ENCODE assay signal across 8 cellular contexts in the genomic region with DNA sequence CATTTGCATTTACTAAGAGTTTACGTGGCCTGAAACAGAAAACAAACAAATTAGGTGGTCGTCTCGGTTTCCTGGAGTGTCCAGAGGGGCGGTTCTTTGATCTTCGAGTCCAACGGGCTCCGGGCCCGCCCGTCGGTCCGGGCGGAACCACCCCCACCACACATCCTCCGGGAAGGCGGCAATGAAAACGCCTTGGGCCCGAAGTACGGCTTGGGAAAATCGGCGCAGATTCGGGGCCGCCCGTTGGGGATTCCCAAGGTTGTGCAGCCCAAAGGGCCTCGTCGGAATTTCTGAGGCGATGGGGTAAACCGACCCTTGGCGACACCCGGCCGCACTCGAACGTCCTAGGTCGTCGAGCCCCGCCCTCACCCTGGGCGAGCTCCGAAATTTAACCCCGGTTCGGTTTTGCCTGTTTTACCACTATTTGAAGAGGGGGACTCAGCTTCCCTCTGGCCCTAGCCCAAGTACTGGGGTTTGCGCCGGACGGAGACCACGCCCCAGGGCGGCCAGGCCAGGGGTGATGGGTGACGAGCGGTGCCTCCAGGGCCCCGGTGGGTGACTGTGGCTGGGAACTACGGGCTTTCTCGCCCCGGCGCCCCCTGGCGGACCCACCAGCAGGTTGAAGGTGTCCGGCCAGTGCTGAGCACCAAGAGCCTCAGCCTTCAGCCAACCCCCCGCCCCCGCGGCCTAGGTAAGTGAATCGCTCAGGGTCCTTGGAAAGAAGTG. TPM values are rescaled to one million over a fixed set of nuclear protein-coding genes. Genes with fewer than 3 reads are reported as not detected.
DNase-seq lines count a peak whose midpoint lies in the region; ATAC-seq and TF ChIP-seq lines count a peak whose summit lies in the region.

No MANE protein-coding gene starts in this region.

- TF ChIP-seq CTCF in GM06990 (IDR thresholded peaks at IDR 0.05; ENCODE audit: insufficient read depth, low read length, poor library complexity, severe bottlenecking) = peak; percentile 97
- peak; percentile 85 for TF ChIP-seq CTCF in MM.1S (IDR thresholded peaks at IDR 0.05; ENCODE audit: low read length)
- peak; percentile 76 for TF ChIP-seq CTCF in fibroblast of villous mesenchyme (IDR thresholded peaks at IDR 0.05; ENCODE audit: insufficient read depth, low read depth, low read length)
- peak in 1 of 3 donors; percentile 14 for TF ChIP-seq CTCF in omental fat pad (IDR thresholded peaks at IDR 0.05)

- H3K9me3 Mint-ChIP-seq in activated T-helper 17 cell treated with anti-CD3 and anti-CD28 coated beads, Interleukin-2, amount 50 U/mL, for 72 hours = no peaks in the 10 kb centered on the region

- peak; percentile 92 for DNase-seq in GM06990 (ENCODE audit: extremely low read depth, insufficient read length)
- peak; percentile 85 for DNase-seq in MM.1S
- DNase-seq in fibroblast of villous mesenchyme (ENCODE audit: low read depth) = peak; percentile 66
- DNase-seq in omental fat pad (ENCODE audit: low spot score) = peak; percentile 67
- DNase-seq in superior temporal gyrus (ENCODE audit: extremely low spot score) = peak; percentile 34
- no peak for DNase-seq in NCI-H774 (lab: John Stamatoyannopoulos, UW)

- H3K4me3 Mint-ChIP-seq in activated T-helper 17 cell treated with anti-CD3 and anti-CD28 coated beads, Interleukin-2, amount 50 U/mL, for 72 hours = peak overlapping the region; percentile 82

- H3K36me3 ChIP-seq in GM06990 (ENCODE audit: control insufficient read depth, insufficient read depth, low read length) = peaks cover 24% of the 10 kb centered on the region
- peaks cover 12% of the 10 kb centered on the region; the same call in 1 of the 2 replicates for H3K36me3 ChIP-seq in MM.1S (replicated peaks; ENCODE audit: insufficient read depth, low read length)

- ATAC-seq in GM21717 (IDR thresholded peaks at IDR 0.05; ENCODE audit: unreplicated experiment) = peak; percentile 64
- ATAC-seq in activated T-helper 17 cell treated with anti-CD3 and anti-CD28 coated beads, Interleukin-2, amount 50 U/mL, for 72 hours (replicated peaks) = peak; percentile 85
- ATAC-seq in omental fat pad (ENCODE audit: low FRiP score) = peak; percentile 82

- no peaks in the 10 kb centered on the region for H3K27me3 Mint-ChIP-seq in activated T-helper 17 cell treated with anti-CD3 and anti-CD28 coated beads, Interleukin-2, amount 50 U/mL, for 72 hours

- H3K4me3 ChIP-seq in GM06990 (replicated peaks; ENCODE audit: low read depth, low read length) = peak overlapping the region; percentile 62
- H3K4me3 ChIP-seq in MM.1S (ENCODE audit: low read length) = peak overlapping the region; percentile 53
- peak overlapping the region; percentile 65 for H3K4me3 ChIP-seq in fibroblast of villous mesenchyme (ENCODE audit: low read depth, low read length)

- peaks cover 10% of the 10 kb centered on the region for H3K4me1 Mint-ChIP-seq in activated T-helper 17 cell treated with anti-CD3 and anti-CD28 coated beads, Interleukin-2, amount 50 U/mL, for 72 hours

- H3F3A ChIP-seq in MM.1S (ENCODE audit: insufficient read depth, low read length) = peaks cover 20% of the 10 kb centered on the region; the same call in 1 of the 2 replicates

- H3K27ac ChIP-seq in MM.1S (ENCODE audit: low read length) = peak overlapping the region; percentile 33; the same call in 1 of the 2 replicates

- no peaks in the 10 kb centered on the region for H4K20me1 ChIP-seq in MM.1S (ENCODE audit: insufficient read depth, low read length)

- H3K9me2 ChIP-seq in MM.1S (replicated peaks; ENCODE audit: insufficient read depth, low read length) = no peaks in the 10 kb centered on the region

- peaks cover 45% of the 10 kb centered on the region for H3K36me3 Mint-ChIP-seq in activated T-helper 17 cell treated with anti-CD3 and anti-CD28 coated beads, Interleukin-2, amount 50 U/mL, for 72 hours (ENCODE audit: low read depth)

- no peaks in the 10 kb centered on the region for H3K9me3 ChIP-seq in MM.1S (replicated peaks; ENCODE audit: insufficient read depth, low read length)

- no peaks in the 10 kb centered on the region for H3K79me2 ChIP-seq in MM.1S (ENCODE audit: low read length)

- peak overlapping the region; percentile 50 for H2AFZ ChIP-seq in MM.1S (ENCODE audit: low read length)

- no peaks in the 10 kb centered on the region for H3K27me3 ChIP-seq in GM06990 (replicated peaks; ENCODE audit: control insufficient read depth, insufficient read depth, low read length)
- no peaks in the 10 kb centered on the region for H3K27me3 ChIP-seq in MM.1S (replicated peaks; ENCODE audit: insufficient read depth, low read length)

- peak overlapping the region; percentile 60 for H3K4me2 ChIP-seq in MM.1S (ENCODE audit: low read depth, low read length)

- peak overlapping the region; percentile 38; the same call in 1 of the 2 replicates for H3K9ac ChIP-seq in MM.1S (ENCODE audit: low read length)

- no peak overlapping the region for H3K27ac Mint-ChIP-seq in activated T-helper 17 cell treated with anti-CD3 and anti-CD28 coated beads, Interleukin-2, amount 50 U/mL, for 72 hours

- peaks cover 16% of the 10 kb centered on the region; the same call in 1 of the 2 replicates for H3K4me1 ChIP-seq in MM.1S (ENCODE audit: low read length)

RNA-seq across cellular contexts. Expression of a gene that starts 1.9 kb away (rescaled TPM):
- 1 to 10 TPM in 1 of 2 donors, under 1 TPM in 1; 0.61 to 3.0 TPM for total RNA-seq in activated T-helper 17 cell treated with anti-CD3 and anti-CD28 coated beads, Interleukin-2, amount 50 U/mL, for 72 hours
- total RNA-seq in fibroblast of villous mesenchyme = under 0.01 and 0.32 TPM in 2 replicates
- total RNA-seq in omental fat pad = 1 to 10 TPM in 1 of 4 donors, under 1 TPM in 1, not detected in 2; 0.37 to 1.3 TPM

RNA-seq across cellular contexts. Expression of a gene that starts 13.1 kb away (rescaled TPM):
- total RNA-seq in activated T-helper 17 cell treated with anti-CD3 and anti-CD28 coated beads, Interleukin-2, amount 50 U/mL, for 72 hours = 10 to 100 TPM; 89.9 to 98.7 TPM
- total RNA-seq in fibroblast of villous mesenchyme (69.5 and 70.9 TPM in 2 replicates), omental fat pad (10 to 100 TPM; 49.5 to 63.6 (median 59.4) TPM)

RNA-seq across cellular contexts. Expression of a gene that starts 19.3 kb away (rescaled TPM):
- total RNA-seq in activated T-helper 17 cell treated with anti-CD3 and anti-CD28 coated beads, Interleukin-2, amount 50 U/mL, for 72 hours = 100 to 1,000 TPM; 125 to 129 TPM
- total RNA-seq in fibroblast of villous mesenchyme = 30.2 and 31.2 TPM in 2 replicates
- 10 to 100 TPM; 29.3 to 66.4 (median 51.6) TPM for total RNA-seq in omental fat pad
